In genomic region chr7:1533255-1533568, GRCh38 we compare ENCODE assay signal across 8 cellular contexts. TPM values are rescaled to one million over a fixed set of nuclear protein-coding genes. Genes with fewer than 3 reads are reported as not detected.
A peak's percentile ranks its signal among the peaks of the same experiment; 100 is the strongest.
DNase-seq lines count a peak whose midpoint lies in the region; ATAC-seq, FAIRE-seq and TF ChIP-seq lines count a peak whose summit lies in the region.

No MANE protein-coding gene starts in this region.

- TF ChIP-seq CTCF in right atrium auricular region (IDR thresholded peaks at IDR 0.05) (no peak), bronchial epithelial cell (IDR thresholded peaks at IDR 0.05; ENCODE audit: insufficient read depth, low read length, severe bottlenecking) (no peak), D721Med (IDR thresholded peaks at IDR 0.05; ENCODE audit: insufficient read depth, missing control alignments) (no peak)

- no peaks in the 10 kb centered on the region for H3K27me3 ChIP-seq in right atrium auricular region
- H3K27me3 ChIP-seq in bronchial epithelial cell (ENCODE audit: control insufficient read depth, insufficient read depth, low read length), result no peaks in the 10 kb centered on the region
- peaks cover 0 to 9% of the 10 kb centered on the region in 2 donors for H3K27me3 ChIP-seq in muscle layer of colon (ENCODE audit: control insufficient read depth in 1 of 2, insufficient read depth in 2 of 2, low read length in 2 of 2)

- H3K27ac ChIP-seq in right atrium auricular region (peak overlapping the region; percentile 99 to 100), muscle layer of colon (ENCODE audit: low read depth, low read length) (peak overlapping the region; percentile 76)

- no peak for DNase-seq in right atrium auricular region (ENCODE audit: low spot score)
- no peak for DNase-seq in left ventricle myocardium superior
- DNase-seq in bronchial epithelial cell (ENCODE audit: low read depth), result no peak
- DNase-seq in stimulated activated CD4-positive, alpha-beta T cell treated with anti-CD3 and anti-CD28 coated beads, Interleukin-2, amount 100 ng/mL, for 48 hours, result no peak
- DNase-seq in NCI-H748 treated with DMSO at 0.1 percent for 48 hours (lab: John Stamatoyannopoulos, UW), result no peak
- no peak for DNase-seq in D721Med (ENCODE audit: insufficient read length, low spot score)

- ATAC-seq in left ventricle myocardium superior (no peak), HG02970 (IDR thresholded peaks at IDR 0.05; ENCODE audit: low FRiP score, unreplicated experiment) (no peak)

- H3K36me3 ChIP-seq in right atrium auricular region, result peaks cover 6% of the 10 kb centered on the region
- peaks cover 8% of the 10 kb centered on the region for H3K36me3 ChIP-seq in bronchial epithelial cell (ENCODE audit: control insufficient read depth, insufficient read depth, low read length)
- H3K36me3 ChIP-seq in muscle layer of colon (ENCODE audit: insufficient read depth, low read length), result no peaks in the 10 kb centered on the region

- intact Hi-C loops in left ventricle myocardium superior (cut with micrococcal nuclease), result no loop called here

- H3K4me1 ChIP-seq in right atrium auricular region (peaks cover 0 to 63% of the 10 kb centered on the region in 2 donors), muscle layer of colon (ENCODE audit: insufficient read depth, low read length) (peaks cover 34% of the 10 kb centered on the region)

- H3K4me3 ChIP-seq in right atrium auricular region, result peak overlapping the region; percentile 52 to 67
- H3K4me3 ChIP-seq in bronchial epithelial cell (ENCODE audit: low read depth, low read length), result peak overlapping the region; percentile 35
- peak overlapping the region in 1 of 2 donors; percentile 70 for H3K4me3 ChIP-seq in muscle layer of colon (ENCODE audit: low read depth in 1 of 2, low read length in 2 of 2)

- H3K9me3 ChIP-seq in right atrium auricular region (no peaks in the 10 kb centered on the region), muscle layer of colon (ENCODE audit: low read length) (no peaks in the 10 kb centered on the region)

- peak overlapping the region; percentile 69 for H3K9ac ChIP-seq in muscle layer of colon (ENCODE audit: low read length)

- no peak for FAIRE-seq in bronchial epithelial cell (lab: Jason Lieb, UNC)
- FAIRE-seq in D721Med (lab: Jason Lieb, UNC), result no peak

RNA-seq across cellular contexts. Expression of gene MAFK, which starts 2.7 kb away (rescaled TPM):
- total RNA-seq in right atrium auricular region (10 to 100 TPM; 29.6 to 70.9 TPM), left ventricle myocardium superior (47.2 TPM), bronchial epithelial cell (21.8 and 28.7 TPM in 2 replicates)

RNA-seq across cellular contexts. Expression of gene TMEM184A, which starts 22.8 kb away (rescaled TPM):
- under 1 TPM in 1 of 2 donors, not detected in 1; 0.28 TPM for total RNA-seq in right atrium auricular region
- 0.22 TPM for total RNA-seq in left ventricle myocardium superior
- 9.0 and 43.8 TPM in 2 replicates for total RNA-seq in bronchial epithelial cell

RNA-seq across cellular contexts. Expression of gene INTS1, which starts 29.0 kb away (rescaled TPM):
- total RNA-seq in right atrium auricular region, result 10 to 100 TPM; 29.0 to 47.0 TPM
- 32.0 TPM for total RNA-seq in left ventricle myocardium superior
- total RNA-seq in bronchial epithelial cell, result 18.7 and 21.6 TPM in 2 replicates

RNA-seq across cellular contexts. Expression of gene PSMG3, which starts 36.6 kb away (rescaled TPM):
- total RNA-seq in right atrium auricular region (10 to 100 TPM; 21.5 to 22.3 TPM), left ventricle myocardium superior (11.8 TPM), bronchial epithelial cell (50.8 and 55.2 TPM in 2 replicates)
